In genomic region chr3:140917769-140918168, GRCh38 we compare ENCODE assay signal across 18 cellular contexts.
"Had no signal": no experiment of that assay in that cellular context is flagged by ENCODE, and none has a peak within 500 bp of the region (broad histone marks: within the 10 kb centered on the region; RNA-seq: fewer than 3 reads in every experiment).

No MANE protein-coding gene starts in this region.

- H3K9me3 Mint-ChIP-seq: activated naive CD4-positive, alpha-beta T cell treated with anti-CD3 and anti-CD28 coated beads, Interleukin-2, amount 50 U/mL, for 24 hours; activated T-cell treated with anti-CD3 and anti-CD28 coated beads, Interleukin-2, amount 50 U/mL, for 24 hours; central memory CD8-positive, alpha-beta T cell; natural killer cell treated with Interleukin-12 subunit alpha and Interleukin-12 subunit beta and Interleukin-15 and Interleukin-18, amount 100 ng/mL, for 72 hours; stimulated activated naive CD8-positive, alpha-beta T cell treated with anti-CD3 and anti-CD28 coated beads, Interleukin-15, amount 100 ng/mL, for 72 hours had no signal

- H3K9me3 ChIP-seq: gastroesophageal sphincter, tibial artery had no signal

- H3K4me1 Mint-ChIP-seq: activated CD8-positive, alpha-beta memory T cell treated with anti-CD3 and anti-CD28 coated beads, Interleukin-2, amount 10 ng/mL, durations not matched to agents 7 days and 5 days; activated naive CD4-positive, alpha-beta T cell treated with anti-CD3 and anti-CD28 coated beads, Interleukin-2, amount 50 U/mL, for 24 hours; central memory CD8-positive, alpha-beta T cell; stimulated activated naive CD8-positive, alpha-beta T cell treated with anti-CD3 and anti-CD28 coated beads, Interleukin-15, amount 100 ng/mL, for 72 hours had no signal

- H3K4me3 ChIP-seq: gastroesophageal sphincter, tibial artery had no signal

- DNase-seq: activated CD4-positive, alpha-beta T cell treated with anti-CD3 and anti-CD28 coated beads, Interleukin-2, amount 50 U/mL, for 4 hours; activated CD4-positive, CD25-positive, alpha-beta regulatory T cell treated with anti-CD3 and anti-CD28 coated beads, Interleukin-2, amount 50 U/mL, for 72 hours; activated CD8-positive, alpha-beta memory T cell treated with anti-CD3 and anti-CD28 coated beads, Interleukin-2, amount 10 ng/mL, durations not matched to agents 7 days and 5 days; activated effector memory CD4-positive, alpha-beta T cell treated with Interleukin-2 at 50 U/mL for 16 hours; activated T-cell treated with anti-CD3 and anti-CD28 coated beads, Interleukin-2, amount 50 U/mL, for 24 hours; effector memory CD4-positive, alpha-beta T cell; hippocampal formation; mammary epithelial cell; occipital lobe; stimulated activated CD4-positive, alpha-beta T cell treated with anti-CD3 and anti-CD28 coated beads, Interleukin-15, amount 100 ng/mL, for 24 hours; stimulated activated CD4-positive, alpha-beta T cell treated with anti-CD3 and anti-CD28 coated beads, Interleukin-4, amount 100 ng/mL, for 4 hours; stimulated activated naive CD8-positive, alpha-beta T cell treated with anti-CD3 and anti-CD28 coated beads, Interleukin-15, amount 100 ng/mL, for 72 hours; T-helper 17 cell; tibial artery had no signal

- H3K36me3 ChIP-seq: gastroesophageal sphincter, tibial artery had no signal

- H3K27me3 Mint-ChIP-seq: stimulated activated naive CD8-positive, alpha-beta T cell treated with anti-CD3 and anti-CD28 coated beads, Interleukin-15, amount 100 ng/mL, for 72 hours had no signal

- H3K36me3 Mint-ChIP-seq: activated CD8-positive, alpha-beta memory T cell treated with anti-CD3 and anti-CD28 coated beads, Interleukin-2, amount 10 ng/mL, durations not matched to agents 7 days and 5 days; activated naive CD4-positive, alpha-beta T cell treated with anti-CD3 and anti-CD28 coated beads, Interleukin-2, amount 50 U/mL, for 24 hours; natural killer cell treated with Interleukin-12 subunit alpha and Interleukin-12 subunit beta and Interleukin-15 and Interleukin-18, amount 100 ng/mL, for 72 hours had no signal

- H3K27ac ChIP-seq: gastroesophageal sphincter, tibial artery had no signal

- H3K4me3 Mint-ChIP-seq: activated CD8-positive, alpha-beta memory T cell treated with anti-CD3 and anti-CD28 coated beads, Interleukin-2, amount 10 ng/mL, durations not matched to agents 7 days and 5 days; activated naive CD4-positive, alpha-beta T cell treated with anti-CD3 and anti-CD28 coated beads, Interleukin-2, amount 50 U/mL, for 24 hours; activated T-cell treated with anti-CD3 and anti-CD28 coated beads, Interleukin-2, amount 50 U/mL, for 24 hours; central memory CD8-positive, alpha-beta T cell; natural killer cell treated with Interleukin-12 subunit alpha and Interleukin-12 subunit beta and Interleukin-15 and Interleukin-18, amount 100 ng/mL, for 72 hours; stimulated activated naive CD8-positive, alpha-beta T cell treated with anti-CD3 and anti-CD28 coated beads, Interleukin-15, amount 100 ng/mL, for 72 hours; T-helper 17 cell had no signal

- H3K4me1 ChIP-seq: gastroesophageal sphincter, tibial artery had no signal

- H3K27ac Mint-ChIP-seq: activated CD8-positive, alpha-beta memory T cell treated with anti-CD3 and anti-CD28 coated beads, Interleukin-2, amount 10 ng/mL, durations not matched to agents 7 days and 5 days; activated naive CD4-positive, alpha-beta T cell treated with anti-CD3 and anti-CD28 coated beads, Interleukin-2, amount 50 U/mL, for 24 hours; activated T-cell treated with anti-CD3 and anti-CD28 coated beads, Interleukin-2, amount 50 U/mL, for 24 hours; natural killer cell treated with Interleukin-12 subunit alpha and Interleukin-12 subunit beta and Interleukin-15 and Interleukin-18, amount 100 ng/mL, for 72 hours; T-helper 17 cell had no signal
